In genomic region chr19:51703655-51704515, GRCh38 we compare ENCODE assay signal across 8 cellular contexts. TPM values are rescaled to one million over a fixed set of nuclear protein-coding genes. Genes with fewer than 3 reads are reported as not detected.
DNase-seq lines count a peak whose midpoint lies in the region; ATAC-seq and TF ChIP-seq lines count a peak whose summit lies in the region.

No MANE protein-coding gene starts in this region.

- DNase-seq in C1 segment of cervical spinal cord (lab: John Stamatoyannopoulos, UW) (peak; percentile 78 to 94 (median 88)), OCI-LY7 (ENCODE audit: low spot score) (peak; percentile 96), erythroblast (lab: John Stamatoyannopoulos, UW) (peak; percentile 95 to 97)
- peak; percentile 98 for DNase-seq in activated T-cell treated with anti-CD3 and anti-CD28 coated beads, Interleukin-2, amount 50 U/mL, for 1 hour
- DNase-seq in stimulated activated CD8-positive, alpha-beta memory T cell treated with anti-CD3 and anti-CD28 coated beads, Interleukin-4, amount 100 ng/mL, for 48 hours = peak; percentile 97

- H3K27ac ChIP-seq in OCI-LY7 (ENCODE audit: low read depth, low read length, poor library complexity, severe bottlenecking) (peak overlapping the region; percentile 41), muscle layer of colon (ENCODE audit: low read depth, low read length) (peak overlapping the region; percentile 95)

- BruUV-seq in OCI-LY7 (replicated peaks; lab: Mats Ljungman, UMichigan) = no TSS peak

- H3K4me2 ChIP-seq in OCI-LY7 (ENCODE audit: low read length) = peak overlapping the region; percentile 80

- H3K36me3 ChIP-seq in OCI-LY7 (ENCODE audit: insufficient read depth, low read length) (no peaks in the 10 kb centered on the region), muscle layer of colon (ENCODE audit: insufficient read depth, low read length) (peaks cover 20% of the 10 kb centered on the region)

- no peaks in the 10 kb centered on the region for H3K9me3 ChIP-seq in OCI-LY7 (ENCODE audit: low read length)
- no peaks in the 10 kb centered on the region for H3K9me3 ChIP-seq in muscle layer of colon (ENCODE audit: low read length)

- peak overlapping the region; percentile 95 for H3K4me3 ChIP-seq in OCI-LY7 (ENCODE audit: low read depth, low read length, poor library complexity, severe bottlenecking)
- peak overlapping the region; percentile 63 to 77 for H3K4me3 ChIP-seq in muscle layer of colon (ENCODE audit: low read depth in 1 of 2, low read length in 2 of 2)

- H3K27me3 ChIP-seq in muscle layer of colon (ENCODE audit: control insufficient read depth in 1 of 2, insufficient read depth in 2 of 2, low read length in 2 of 2) = no peaks in the 10 kb centered on the region

- TF ChIP-seq CTCF in OCI-LY7 (conservative IDR thresholded peaks at IDR 0.05; ENCODE audit: low read length) = peak; percentile 71

- peaks cover 12% of the 10 kb centered on the region; the same call in 1 of the 2 replicates for H3K79me2 ChIP-seq in OCI-LY7 (ENCODE audit: insufficient read depth, low read depth, low read length)

- peak; percentile 83 for TF ChIP-seq POLR2A in erythroblast (IDR thresholded peaks at IDR 0.05; ENCODE audit: low read length)

- intact Hi-C loops in OCI-LY7 (cut with micrococcal nuclease; ENCODE audit: unreplicated experiment) = no loop called here

- POLR2A ChIA-PET in OCI-LY7 (lab: Charles Lee) = interaction anchor here (0.7 kb wide), 1 partner anchor 309 kb away, joined by 3 read pairs; no protein-coding TSS in a partner anchor

- H2AFZ ChIP-seq in OCI-LY7 (ENCODE audit: low read length) = peak overlapping the region; percentile 60

- CTCF ChIA-PET in OCI-LY7 (lab: Charles Lee; ENCODE audit: unreplicated experiment) = no interaction called here

- ATAC-seq in GM19328 (IDR thresholded peaks at IDR 0.05; ENCODE audit: unreplicated experiment) = peak; percentile 86
- peak; percentile 84 for ATAC-seq in HG03520 (IDR thresholded peaks at IDR 0.05; ENCODE audit: unreplicated experiment)

- H3K4me1 ChIP-seq in OCI-LY7 (ENCODE audit: insufficient read depth, low read length, poor library complexity, severe bottlenecking) (peaks cover 9% of the 10 kb centered on the region), muscle layer of colon (ENCODE audit: insufficient read depth, low read length) (peaks cover 26% of the 10 kb centered on the region)

- H3K9ac ChIP-seq in muscle layer of colon (ENCODE audit: low read length) = peak overlapping the region; percentile 87

- no peaks in the 10 kb centered on the region for H4K20me1 ChIP-seq in OCI-LY7 (ENCODE audit: insufficient read depth, low read length)

- H3K9me2 ChIP-seq in OCI-LY7 (ENCODE audit: insufficient read depth, low read length) = no peaks in the 10 kb centered on the region

RNA-seq across cellular contexts. Expression of gene SPACA6, which starts 10.8 kb away (rescaled TPM):
- 5.9 and 12.5 TPM in 2 replicates for total RNA-seq in OCI-LY7 (2014; rRNA removed; shearing (Covaris generic))
- total RNA-seq in OCI-LY7 (2022) = 2.5 and 5.1 TPM in 2 replicates

RNA-seq across cellular contexts. Expression of gene HAS1, which starts 19.9 kb away (rescaled TPM):
- not detected in 2 replicates for total RNA-seq in OCI-LY7 (2014; rRNA removed; shearing (Covaris generic))
- total RNA-seq in OCI-LY7 (2022) = not detected in 2 replicates

RNA-seq across cellular contexts. Expression of gene FPR1, which starts 47.8 kb away (rescaled TPM):
- total RNA-seq in OCI-LY7 (2014; rRNA removed; shearing (Covaris generic)) = not detected in 2 replicates
- total RNA-seq in OCI-LY7 (2022) = not detected in 2 replicates

RNA-seq across cellular contexts. Expression of gene FPR2, which starts 57.1 kb away (rescaled TPM):
- total RNA-seq in OCI-LY7 (2014; rRNA removed; shearing (Covaris generic)) = not detected in 2 replicates
- total RNA-seq in OCI-LY7 (2022) = not detected in 2 replicates

RNA-seq across cellular contexts. Expression of gene SIGLEC14, which starts 57.3 kb away (rescaled TPM):
- total RNA-seq in OCI-LY7 (2014; rRNA removed; shearing (Covaris generic)) = not detected in 2 replicates
- not detected in 2 replicates for total RNA-seq in OCI-LY7 (2022)

Comparison
In these comparisons a context has a peak if more than half of its experiments do, and no peak if none do; other contexts are left out.
1. Peak in every context shown above with its lines: DNase-seq, ATAC-seq, H3K4me3 ChIP-seq and H3K27ac ChIP-seq.